In genomic region chr14:25756880-25757279, GRCh38 we compare ENCODE assay signal across 19 cellular contexts.
A peak's percentile ranks its signal among the peaks of the same experiment; 100 is the strongest.
DNase-seq lines count a peak whose midpoint lies in the region; FAIRE-seq and TF ChIP-seq lines count a peak whose summit lies in the region.
"Had no signal": no experiment of that assay in that cellular context is flagged by ENCODE, and none has a peak within 500 bp of the region (broad histone marks: within the 10 kb centered on the region; RNA-seq: fewer than 3 reads in every experiment).

No MANE protein-coding gene starts in this region.

- no peaks in the 10 kb centered on the region for H3K23me2 ChIP-seq in H1 (ENCODE audit: low read depth, low read length)

- H3K36me3 ChIP-seq in HUES48 (ENCODE audit: control insufficient read depth, insufficient read depth, low read length): no peaks in the 10 kb centered on the region
- no peaks in the 10 kb centered on the region for H3K36me3 ChIP-seq in H1 (ENCODE audit: control insufficient read depth in 2 of 4, insufficient read depth in 4 of 4, low read length in 3 of 4)
- H3K36me3 ChIP-seq in GM23248 (ENCODE audit: low read depth): no peaks in the 10 kb centered on the region
- no peaks in the 10 kb centered on the region for H3K36me3 ChIP-seq in mesenchymal stem cell (ENCODE audit: control insufficient read depth in 1 of 2, insufficient read depth in 2 of 2, low read depth in 1 of 2, low read length in 2 of 2)

- H3K27ac ChIP-seq in HUES48 (ENCODE audit: low read depth, low read length) (peak overlapping the region; percentile 82), H1 (ENCODE audit: low read depth, low read length) (peak overlapping the region; percentile 66), GM23248 (no peak overlapping the region), mesenchymal stem cell (ENCODE audit: low read length, poor library complexity, severe bottlenecking) (no peak overlapping the region)
- H3K27ac ChIP-seq: SK-N-MC had no signal

- H3K4me3 ChIP-seq in HUES48 (ENCODE audit: low read depth, low read length) (peak overlapping the region; percentile 0; the same call in 1 of the 2 replicates), H1 (ENCODE audit: extremely low read depth in 1 of 4, insufficient read depth in 2 of 4, low read depth in 3 of 4, low read length in 4 of 4) (peak overlapping the region in 2 of 4 experiments; percentile 4 to 23; a peak in 3 of 8 replicates), GM23248 (no peak overlapping the region), mesenchymal stem cell (ENCODE audit: insufficient read depth in 1 of 2, low read depth in 1 of 2, low read length in 2 of 2) (no peak overlapping the region)
- H3K4me3 ChIP-seq: SK-N-MC had no signal

- no peaks in the 10 kb centered on the region for H3K27me3 ChIP-seq in HUES48 (ENCODE audit: control insufficient read depth, insufficient read depth, low read length)
- H3K27me3 ChIP-seq in H1 (replicated peaks in 1 of 4; ENCODE audit: control insufficient read depth in 3 of 4, extremely low read depth in 1 of 4, insufficient read depth in 3 of 4, low read length in 3 of 4): peaks cover 0 to 1% (median 0%) of the 10 kb centered on the region in 4 experiments; a peak in 1 of 7 replicates
- no peaks in the 10 kb centered on the region for H3K27me3 ChIP-seq in GM23248 (replicated peaks; ENCODE audit: insufficient read depth)
- no peaks in the 10 kb centered on the region for H3K27me3 ChIP-seq in mesenchymal stem cell (ENCODE audit: control insufficient read depth in 1 of 2, insufficient read depth in 1 of 2, low read length in 2 of 2)

- DNase-seq in DMS153 treated with DMSO at 0.1 percent for 48 hours (lab: John Stamatoyannopoulos, UW; ENCODE audit: unreplicated experiment): peak; percentile 30
- peak in 1 of 2 experiments; percentile 17 for DNase-seq in H1 (ENCODE audit: low read depth in 1 of 2, low spot score in 2 of 2)
- DNase-seq in iPS-NIHi7 (ENCODE audit: extremely low spot score): peak; percentile 13
- DNase-seq in GM23248: no peak
- no peak for DNase-seq in mesenchymal stem cell
- no peak for DNase-seq in NCI-H2107 (lab: John Stamatoyannopoulos, UW)
- DNase-seq: C1 segment of cervical spinal cord; CD8-positive, alpha-beta memory T cell; GDM1; KBM-7; MV-4-11; NCI-H1694 treated with DMSO at 0.1 percent for 48 hours; OCI-M1; SHP77; T-helper 1 cell had no signal

- H3K18ac ChIP-seq in H1 (ENCODE audit: extremely low read depth, low read length): no peak overlapping the region
- no peak overlapping the region for H3K18ac ChIP-seq in mesenchymal stem cell (ENCODE audit: low read depth in 1 of 2, low read length in 2 of 2)

- H4K91ac ChIP-seq in H1 (replicated peaks; ENCODE audit: insufficient read length, low read length) (no peak overlapping the region), mesenchymal stem cell (ENCODE audit: low read length) (no peak overlapping the region)

- no peak overlapping the region for H2BK12ac ChIP-seq in H1 (ENCODE audit: low read depth, low read length)
- H2BK12ac ChIP-seq in mesenchymal stem cell (ENCODE audit: low read length in 2 of 2): no peak overlapping the region

- no peaks in the 10 kb centered on the region for H3K9me3 ChIP-seq in HUES48 (ENCODE audit: control insufficient read depth, insufficient read depth, low read length)
- no peaks in the 10 kb centered on the region for H3K9me3 ChIP-seq in H1 (ENCODE audit: insufficient read depth in 2 of 2, low read depth in 1 of 2, low read length in 1 of 2)
- H3K9me3 ChIP-seq in GM23248 (ENCODE audit: low read depth): no peaks in the 10 kb centered on the region
- no peaks in the 10 kb centered on the region for H3K9me3 ChIP-seq in mesenchymal stem cell (ENCODE audit: control insufficient read depth, low read length)

- CTCF ChIA-PET in H1 (lab: Charles Lee; ENCODE audit: partially characterized antibody): interaction anchor here (0.6 to 0.8 kb wide), 2 partner anchors 322 to 457 kb away, joined by 3 read pairs; no protein-coding TSS in a partner anchor

- no peak overlapping the region for H3K56ac ChIP-seq in H1 (replicated peaks; ENCODE audit: insufficient read length, low read depth, low read length)

- H3F3A ChIP-seq in GM23248 (ENCODE audit: insufficient read depth): no peaks in the 10 kb centered on the region

- no peak overlapping the region for H4K5ac ChIP-seq in H1 (ENCODE audit: insufficient read length, low read depth, low read length)

- H3K14ac ChIP-seq in H1 (ENCODE audit: insufficient read length) (no peak overlapping the region), mesenchymal stem cell (ENCODE audit: low read length in 2 of 2) (no peak overlapping the region)

- no peak for TF ChIP-seq CTCF in H1 (IDR thresholded peaks at IDR 0.05; ENCODE audit: control extremely low read depth in 1 of 3, insufficient read depth in 1 of 3, low read depth in 1 of 3, low read length in 3 of 3)

- H2BK20ac ChIP-seq in H1 (ENCODE audit: low read length): no peak overlapping the region; the same call in 1 of the 2 replicates

- H2AK5ac ChIP-seq in H1 (ENCODE audit: low read depth, low read length) (no peak overlapping the region), mesenchymal stem cell (ENCODE audit: low read length, severe bottlenecking) (no peak overlapping the region)

- peak overlapping the region; percentile 55 for H3K9ac ChIP-seq in HUES48 (ENCODE audit: low read depth, low read length)
- no peak overlapping the region for H3K9ac ChIP-seq in H1 (replicated peaks in 1 of 4; ENCODE audit: extremely low read depth in 1 of 4, low read depth in 3 of 4, low read length in 3 of 4)
- no peak overlapping the region for H3K9ac ChIP-seq in GM23248
- no peak overlapping the region for H3K9ac ChIP-seq in mesenchymal stem cell (ENCODE audit: low read length)

- no peak for TF ChIP-seq POLR2A in H1 (IDR thresholded peaks at IDR 0.05; ENCODE audit: control extremely low read depth in 1 of 2, low read depth in 2 of 2, low read length in 2 of 2)

- H4K8ac ChIP-seq in H1 (ENCODE audit: extremely low read depth, insufficient read depth, low read length) (no peak overlapping the region), mesenchymal stem cell (ENCODE audit: low read length) (no peak overlapping the region)

- peak in 1 of 2 experiments; percentile 91; a peak in 1 of 3 replicates for TF ChIP-seq EP300 in H1 (IDR thresholded peaks at IDR 0.05; ENCODE audit: borderline replicate concordance in 1 of 2, low read depth in 2 of 2, low read length in 2 of 2)

- no peak for TF ChIP-seq RAD21 in H1 (IDR thresholded peaks at IDR 0.05 in 1 of 2, conservative IDR thresholded peaks at IDR 0.05 in 1 of 2; ENCODE audit: low read depth in 2 of 2, low read length in 2 of 2)

- H3K79me1 ChIP-seq in H1 (ENCODE audit: low read depth, low read length) (no peaks in the 10 kb centered on the region), mesenchymal stem cell (replicated peaks; ENCODE audit: low read length, poor library complexity, severe bottlenecking) (no peaks in the 10 kb centered on the region)

- H3K23ac ChIP-seq in H1 (ENCODE audit: insufficient read length) (no peak overlapping the region), mesenchymal stem cell (ENCODE audit: low read length in 2 of 2) (no peak overlapping the region)

- POLR2A ChIA-PET in H1 (lab: Charles Lee; ENCODE audit: partially characterized antibody): no interaction called here

- peak; percentile 19 for FAIRE-seq in H1 (lab: Jason Lieb, UNC)
- FAIRE-seq: D721Med, HepG2 had no signal

- H2AFZ ChIP-seq in H1 (ENCODE audit: low read length) (no peak overlapping the region), GM23248 (no peak overlapping the region), mesenchymal stem cell (ENCODE audit: low read depth, low read length) (no peak overlapping the region)

- H3K4me2 ChIP-seq in H1 (ENCODE audit: insufficient read depth in 1 of 2, low read depth in 2 of 2, low read length in 2 of 2) (peak overlapping the region; percentile 15 to 53; a peak in 3 of 4 replicates), GM23248 (ENCODE audit: unreplicated experiment) (no peak overlapping the region), mesenchymal stem cell (ENCODE audit: low read length, poor library complexity, severe bottlenecking) (no peak overlapping the region)

- H3K4me1 ChIP-seq in HUES48 (ENCODE audit: control insufficient read depth, insufficient read depth, low read length) (peaks cover 26% of the 10 kb centered on the region), H1 (replicated peaks in 1 of 4; ENCODE audit: control insufficient read depth in 3 of 4, insufficient read depth in 4 of 4, low read length in 3 of 4) (peaks cover 4 to 9% (median 6%) of the 10 kb centered on the region in 4 experiments; a peak in 4 of 7 replicates), GM23248 (ENCODE audit: insufficient read depth) (no peaks in the 10 kb centered on the region), mesenchymal stem cell (ENCODE audit: control insufficient read depth, insufficient read depth, low read depth, low read length) (no peaks in the 10 kb centered on the region)

- H3K9me2 ChIP-seq in GM23248 (ENCODE audit: insufficient read depth): no peaks in the 10 kb centered on the region

- H2BK5ac ChIP-seq in H1 (ENCODE audit: low read depth, low read length) (peak overlapping the region; percentile 45; the same call in 1 of the 2 replicates), mesenchymal stem cell (ENCODE audit: low read depth, low read length, poor library complexity, severe bottlenecking) (no peak overlapping the region)

- no peaks in the 10 kb centered on the region for H4K20me1 ChIP-seq in H1 (replicated peaks in 1 of 2; ENCODE audit: control insufficient read depth in 1 of 2, insufficient read depth in 2 of 2, low read length in 2 of 2)
- no peaks in the 10 kb centered on the region for H4K20me1 ChIP-seq in GM23248 (ENCODE audit: insufficient read depth)

- H2BK120ac ChIP-seq in H1 (replicated peaks; ENCODE audit: low read depth, low read length) (no peak overlapping the region), mesenchymal stem cell (ENCODE audit: low read depth, low read length) (no peak overlapping the region)

- in situ Hi-C loops in GM23248 (cut with MboI): no loop called here

- H3K79me2 ChIP-seq in H1 (ENCODE audit: control insufficient read depth in 1 of 2, insufficient read depth in 2 of 2, low read length in 2 of 2) (no peaks in the 10 kb centered on the region), GM23248 (ENCODE audit: insufficient read depth) (no peaks in the 10 kb centered on the region)

- H3K4ac ChIP-seq in H1 (replicated peaks; ENCODE audit: insufficient read length, low read depth, low read length) (no peak overlapping the region), mesenchymal stem cell (ENCODE audit: low read depth in 1 of 2, low read length in 2 of 2) (no peak overlapping the region)

- 27% methylated on average over 4 of the region's 4 CpGs; no CpG with 5 or more reads in 1 of the 2 experiments for WGBS in H1 (ENCODE audit: extremely low coverage in 1 of 2, insufficient coverage in 1 of 2, insufficient read length in 1 of 2, insufficient replicate concordance in 2 of 2, low coverage in 1 of 2, low lambda C conversion rate in 2 of 2, missing lambda C conversion rate in 1 of 2), 2 experiments
- WGBS in GM23248 (ENCODE audit: low coverage in 1 of 2, low lambda C conversion rate in 2 of 2, missing lambda C conversion rate in 2 of 2), 2 experiments: 24 to 28% methylated on average over 4 of the region's 4 CpGs
- WGBS in mesenchymal stem cell: 55% methylated on average over 4 of the region's 4 CpGs

- H2BK15ac ChIP-seq in H1 (ENCODE audit: low read length): no peak overlapping the region
- H2BK15ac ChIP-seq in mesenchymal stem cell (ENCODE audit: low read depth, poor library complexity, severe bottlenecking): no peak overlapping the region

TF ChIP-seq in H1, 55 proteins besides CTCF, POLR2A, EP300 and RAD21 (continues in another document):
- TF ChIP-seq KDM4A (IDR thresholded peaks at IDR 0.05; ENCODE audit: low read depth, low read length, severe bottlenecking): no peak

Comparison
In these comparisons a context has a peak if more than half of its experiments do, and no peak if none do; other contexts are left out.
1. DNase-seq: peak in DMS153 treated with DMSO at 0.1 percent for 48 hours (single experiment) and iPS-NIHi7 (single experiment); none in GM23248 (single experiment), mesenchymal stem cell (single experiment) and NCI-H2107 (single experiment).
2. H3K27ac ChIP-seq: peak in HUES48 (single experiment) and H1 (single experiment); none in GM23248 (single experiment) and mesenchymal stem cell (single experiment).
3. H3K4me2 ChIP-seq: peak in H1 (2 of 2); none in GM23248 (single experiment) and mesenchymal stem cell (single experiment).